9 cellular contexts compared by ENCODE assay signal in genomic region chr20:35600176-35600995, GRCh38. TPM values are rescaled to one million over a fixed set of nuclear protein-coding genes. Genes with fewer than 3 reads are reported as not detected.
DNase-seq lines count a peak whose midpoint lies in the region; ATAC-seq, FAIRE-seq and TF ChIP-seq lines count a peak whose summit lies in the region.
"Had no signal": no experiment of that assay in that cellular context is flagged by ENCODE, and none has a peak within 500 bp of the region (broad histone marks: within the 10 kb centered on the region; RNA-seq: fewer than 3 reads in every experiment).

No MANE protein-coding gene starts in this region.

- H3K36me3 Mint-ChIP-seq in T-cell, result no peaks in the 10 kb centered on the region

- H3K9me3 Mint-ChIP-seq in T-cell, result no peaks in the 10 kb centered on the region

- no peaks in the 10 kb centered on the region for H3K36me3 ChIP-seq in pancreas

- H3K27me3 ChIP-seq in pancreas, result no peaks in the 10 kb centered on the region

- H3K4me3 Mint-ChIP-seq in T-cell, result peak overlapping the region; percentile 72 to 81 (median 75)

- 43 to 45% methylated on average over 33 to 34 of the region's 34 CpGs for WGBS in pancreas, 2 donors

- H3K27ac Mint-ChIP-seq in T-cell, result no peak overlapping the region

- FAIRE-seq in pancreas (lab: Jason Lieb, UNC), result no peak

- H3K27me3 Mint-ChIP-seq in T-cell, result peaks cover 0 to 11% of the 10 kb centered on the region in 2 donors

- peaks cover 0 to 13% (median 8%) of the 10 kb centered on the region in 3 donors for H3K4me1 ChIP-seq in pancreas

- no peaks in the 10 kb centered on the region for H3K9me3 ChIP-seq in pancreas

- CTCF ChIA-PET in T-cell (lab: Charles Lee), result interaction anchor here in 1 of 2 donors (1.0 to 1.9 kb wide), 3 partner anchors 19 to 285 kb away, joined by 3 to 17 read pairs (median 4); no protein-coding TSS in a partner anchor

- ATAC-seq in T-cell (replicated peaks in 1 of 4), result no peak
- ATAC-seq in pancreas, result peak in 1 of 4 donors; percentile 1
- ATAC-seq in GM21717 (IDR thresholded peaks at IDR 0.05; ENCODE audit: unreplicated experiment), result no peak
- ATAC-seq in GM18867 (IDR thresholded peaks at IDR 0.05; ENCODE audit: unreplicated experiment), result no peak

- peaks cover 0 to 14% (median 7%) of the 10 kb centered on the region in 3 donors for H3K4me1 Mint-ChIP-seq in T-cell

- POLR2A ChIA-PET in T-cell (lab: Charles Lee), result interaction anchor here (0.6 to 1.0 kb wide), 3 partner anchors 15 to 1099 kb away, joined by 3 read pairs; no protein-coding TSS in a partner anchor

- peak overlapping the region; percentile 44 for H3K4me3 ChIP-seq in AG09309 (ENCODE audit: control insufficient read depth, low read depth, low read length)
- H3K4me3 ChIP-seq in fibroblast of pulmonary artery (replicated peaks; ENCODE audit: low read depth, low read length), result peak overlapping the region; percentile 48
- peak overlapping the region; percentile 16 to 51 (median 36) for H3K4me3 ChIP-seq in pancreas

- no peak overlapping the region for H3K27ac ChIP-seq in pancreas

- DNase-seq in AG09309 (ENCODE audit: low read depth) (no peak), T-cell (peak in 1 of 34 experiments; percentile 24), fibroblast of pulmonary artery (ENCODE audit: low read depth) (no peak), pancreas (peak in 2 of 6 donors; percentile 46 to 71), GM19240 (ENCODE audit: insufficient read length, low spot score) (no peak), NCI-H1694 treated with DMSO at 0.1 percent for 48 hours (lab: John Stamatoyannopoulos, UW) (no peak)
- DNase-seq: DND-41 had no signal

- no peak for TF ChIP-seq CTCF in AG09309 (IDR thresholded peaks at IDR 0.05; ENCODE audit: control insufficient read depth, insufficient read depth, low read depth, low read length, missing control alignments)
- no peak for TF ChIP-seq CTCF in fibroblast of pulmonary artery (IDR thresholded peaks at IDR 0.05; ENCODE audit: low read length, missing control alignments)
- no peak for TF ChIP-seq CTCF in pancreas (IDR thresholded peaks at IDR 0.05)

- intact Hi-C loops in pancreas (cut with DNase I), result no loop called here

RNA-seq across cellular contexts. Expression of gene SPAG4, which starts 15.2 kb away (rescaled TPM):
- 10 to 100 TPM in 2 of 5 donors, 1 to 10 TPM in 1, under 1 TPM in 2; 0.76 to 26.4 (median 1.2) TPM for total RNA-seq in T-cell
- total RNA-seq in pancreas, result 10 to 100 TPM; 32.7 to 65.9 (median 38.2) TPM
- polyA plus RNA-seq in pancreas, result 10 to 100 TPM; 32.2 to 51.3 TPM

RNA-seq across cellular contexts. Expression of gene ERGIC3, which starts 58.5 kb away (rescaled TPM):
- 100 to 1,000 TPM; 135 to 180 (median 166) TPM for total RNA-seq in T-cell
- total RNA-seq in pancreas, result 100 to 1,000 TPM; 112 to 167 (median 124) TPM
- 100 to 1,000 TPM; 160 to 168 TPM for polyA plus RNA-seq in pancreas
